ENCODE assay signal across 15 cellular contexts in the genomic region with DNA sequence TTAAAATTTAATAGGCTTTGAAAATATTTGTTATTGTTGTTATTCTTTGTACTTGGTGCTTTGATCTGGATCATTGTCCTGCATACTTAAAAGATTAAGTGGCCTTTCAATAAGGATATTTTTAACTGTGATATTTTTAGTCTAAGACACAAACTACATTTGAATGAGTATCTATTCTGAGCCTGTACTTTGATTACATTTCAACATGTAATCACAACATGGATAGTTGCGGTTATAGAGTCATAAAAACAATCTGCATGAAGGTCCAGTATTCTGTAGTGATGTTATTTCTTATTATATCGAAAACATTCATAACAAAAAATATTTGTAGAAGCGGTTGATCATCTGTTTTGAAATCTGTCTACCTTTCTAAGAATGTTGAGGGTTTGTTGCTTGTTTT.
"Had no signal": no experiment of that assay in that cellular context is flagged by ENCODE, and none has a peak within 500 bp of the region (broad histone marks: within the 10 kb centered on the region; RNA-seq: fewer than 3 reads in every experiment).

No MANE protein-coding gene starts in this region.

- H3K27me3 Mint-ChIP-seq: activated naive CD8-positive, alpha-beta T cell treated with anti-CD3 and anti-CD28 coated beads for 36 hours; brain; dendritic cell treated with granulocyte-macrophage colony-stimulating factor and Interleukin-4, amounts not matched to agents 40 ng/mL and 50 ng/mL, for 4 days; effector memory CD8-positive, alpha-beta T cell had no signal

- H3K4me1 ChIP-seq: prostate gland had no signal

- H3K36me3 ChIP-seq: lower lobe of right lung, prostate gland, right lobe of liver, thoracic aorta had no signal

- H3K9me3 Mint-ChIP-seq: activated naive CD8-positive, alpha-beta T cell treated with anti-CD3 and anti-CD28 coated beads for 36 hours; brain; dendritic cell treated with granulocyte-macrophage colony-stimulating factor and Interleukin-4, amounts not matched to agents 40 ng/mL and 50 ng/mL, for 4 days; effector memory CD8-positive, alpha-beta T cell; T-helper 1 cell treated with Interleukin-12 subunit alpha and Interleukin-12 subunit beta and Interleukin-4 antibody, amounts not matched to agents 30 μg/mL and 1 μg/mL, for 36 hours had no signal

- H3K9me3 ChIP-seq: lower lobe of right lung, prostate gland, right lobe of liver, thoracic aorta had no signal

- ATAC-seq: activated CD8-positive, alpha-beta T cell treated with anti-CD3 and anti-CD28 coated beads, Interleukin-2, amount 10 ng/mL, durations not matched to agents 7 days and 5 days; effector memory CD8-positive, alpha-beta T cell; lower lobe of right lung; right lobe of liver had no signal

- H3K27ac Mint-ChIP-seq: activated CD8-positive, alpha-beta T cell treated with anti-CD3 and anti-CD28 coated beads, Interleukin-2, amount 10 ng/mL, durations not matched to agents 7 days and 5 days; activated naive CD8-positive, alpha-beta T cell treated with anti-CD3 and anti-CD28 coated beads for 36 hours; dendritic cell treated with granulocyte-macrophage colony-stimulating factor and Interleukin-4, amounts not matched to agents 40 ng/mL and 50 ng/mL, for 4 days; T-helper 1 cell treated with Interleukin-12 subunit alpha and Interleukin-12 subunit beta and Interleukin-4 antibody, amounts not matched to agents 30 μg/mL and 1 μg/mL, for 36 hours had no signal

- DNase-seq: activated CD4-positive, alpha-beta T cell treated with anti-CD3 and anti-CD28 coated beads for 4 hours; activated CD8-positive, alpha-beta memory T cell treated with anti-CD3 and anti-CD28 coated beads, Interleukin-2, amount 50 U/mL, for 4 hours; activated CD8-positive, alpha-beta T cell treated with anti-CD3 and anti-CD28 coated beads, Interleukin-2, amount 10 ng/mL, durations not matched to agents 7 days and 5 days; activated naive CD8-positive, alpha-beta T cell treated with anti-CD3 and anti-CD28 coated beads for 36 hours; cerebellar nuclear complex; effector memory CD8-positive, alpha-beta T cell; lower lobe of right lung; right lobe of liver; stimulated activated CD4-positive, alpha-beta T cell treated with anti-CD3 and anti-CD28 coated beads, Interleukin-1b, Interleukin-23, amount 100 ng/mL, for 48 hours had no signal

- H3K4me3 ChIP-seq: lower lobe of right lung, prostate gland, right lobe of liver, thoracic aorta had no signal

- H3K27me3 ChIP-seq: right lobe of liver had no signal

- H3K4me3 Mint-ChIP-seq: activated CD8-positive, alpha-beta T cell treated with anti-CD3 and anti-CD28 coated beads, Interleukin-2, amount 10 ng/mL, durations not matched to agents 7 days and 5 days; activated naive CD8-positive, alpha-beta T cell treated with anti-CD3 and anti-CD28 coated beads for 36 hours; brain; dendritic cell treated with granulocyte-macrophage colony-stimulating factor and Interleukin-4, amounts not matched to agents 40 ng/mL and 50 ng/mL, for 4 days; effector memory CD8-positive, alpha-beta T cell; T-helper 1 cell treated with Interleukin-12 subunit alpha and Interleukin-12 subunit beta and Interleukin-4 antibody, amounts not matched to agents 30 μg/mL and 1 μg/mL, for 36 hours had no signal

- H3K27ac ChIP-seq: epithelial cell of prostate, lower lobe of right lung, prostate gland, right lobe of liver, thoracic aorta had no signal
